In the genomic region with DNA sequence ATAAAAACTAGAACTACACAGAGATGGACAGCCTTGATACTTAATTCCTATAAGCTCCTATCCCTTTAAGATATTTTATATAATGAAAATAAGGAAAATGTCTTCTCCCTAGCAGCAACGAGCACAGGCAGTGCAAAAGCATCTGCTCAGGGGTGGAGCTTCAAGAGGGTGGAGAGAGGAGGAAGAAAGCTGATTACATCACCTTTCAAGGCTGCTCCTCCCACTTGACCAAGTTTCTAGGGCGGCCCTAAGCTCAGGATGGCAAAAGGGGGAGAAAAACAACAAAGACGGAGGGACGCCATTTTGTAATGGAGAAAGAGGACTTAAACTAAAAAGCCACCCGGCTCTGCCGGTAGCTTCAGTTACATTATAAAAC, we compare ENCODE assay signal across 8 cellular contexts. TPM values are rescaled to one million over a fixed set of nuclear protein-coding genes. Genes with fewer than 3 reads are reported as not detected.
DNase-seq lines count a peak whose midpoint lies in the region; ATAC-seq and TF ChIP-seq lines count a peak whose summit lies in the region.

No MANE protein-coding gene starts in this region.

- H3K36me3 Mint-ChIP-seq in GM23338 (ENCODE audit: low read depth) (peaks cover 82% of the 10 kb centered on the region), neural progenitor cell (peaks cover 27% of the 10 kb centered on the region)
- H3K36me3 Mint-ChIP-seq in activated naive CD4-positive, alpha-beta T cell treated with anti-CD3 and anti-CD28 coated beads for 36 hours (ENCODE audit: low read depth) = peaks cover 64% of the 10 kb centered on the region

- no peaks in the 10 kb centered on the region for H3K9me3 ChIP-seq in SJCRH30 (replicated peaks)
- H3K9me3 ChIP-seq in neural progenitor cell (ENCODE audit: low read depth) = no peaks in the 10 kb centered on the region
- no peaks in the 10 kb centered on the region for H3K9me3 ChIP-seq in stomach smooth muscle (ENCODE audit: control insufficient read depth in 2 of 2, low read length in 2 of 2)

- H3K4me1 Mint-ChIP-seq in GM23338 = peaks cover 36% of the 10 kb centered on the region
- peaks cover 55% of the 10 kb centered on the region for H3K4me1 Mint-ChIP-seq in activated naive CD4-positive, alpha-beta T cell treated with anti-CD3 and anti-CD28 coated beads for 36 hours (ENCODE audit: low read depth)
- H3K4me1 Mint-ChIP-seq in neural progenitor cell = peaks cover 58% of the 10 kb centered on the region

- H3K36me3 ChIP-seq in GM23338 (ENCODE audit: insufficient read depth) (peaks cover 12% of the 10 kb centered on the region; the same call in 1 of the 2 replicates), SJCRH30 (peaks cover 29% of the 10 kb centered on the region), neural progenitor cell (peaks cover 10% of the 10 kb centered on the region), stomach smooth muscle (ENCODE audit: control insufficient read depth in 2 of 2, insufficient read depth in 2 of 2, low read length in 2 of 2) (peaks cover 16 to 18% of the 10 kb centered on the region in 2 donors)

- H3K79me2 ChIP-seq in GM23338 (replicated peaks; ENCODE audit: insufficient read depth) (peaks cover 54% of the 10 kb centered on the region), neural progenitor cell (ENCODE audit: low read depth) (peaks cover 92% of the 10 kb centered on the region)

- H3K27ac ChIP-seq in GM23338 (ENCODE audit: low read depth) = peak overlapping the region; percentile 98
- H3K27ac ChIP-seq in SJCRH30 = peak overlapping the region; percentile 98
- peak overlapping the region; percentile 100 for H3K27ac ChIP-seq in neural progenitor cell
- H3K27ac ChIP-seq in stomach smooth muscle (ENCODE audit: low read length) = peak overlapping the region; percentile 99

- H3K4me3 ChIP-seq in GM23338 (peak overlapping the region; percentile 56), SJCRH30 (peak overlapping the region; percentile 75), neural progenitor cell (peak overlapping the region; percentile 77), stomach smooth muscle (ENCODE audit: low read length in 2 of 2) (peak overlapping the region; percentile 76 to 94)

- H2AFZ ChIP-seq in GM23338 (no peak overlapping the region), neural progenitor cell (replicated peaks) (no peak overlapping the region)

- TF ChIP-seq CTCF in GM23338 (conservative IDR thresholded peaks at IDR 0.05; ENCODE audit: low read depth in 2 of 2) (no peak), neural progenitor cell (IDR thresholded peaks at IDR 0.05) (no peak)

- CTCF ChIA-PET in activated naive CD4-positive, alpha-beta T cell treated with anti-CD3 and anti-CD28 coated beads for 36 hours (lab: Charles Lee) = interaction anchor here (0.5 to 3.7 kb wide), 11 partner anchors 57 to 148 kb away, joined by 3 to 22 read pairs (median 4); a partner anchor contains a TSS

- DNase-seq in DMS153 treated with DMSO at 0.1 percent for 48 hours (lab: John Stamatoyannopoulos, UW; ENCODE audit: unreplicated experiment) (peak; percentile 86), GM23338 (ENCODE audit: low spot score) (peak; percentile 99), MV-4-11 (lab: John Stamatoyannopoulos, UW) (peak; percentile 97), SJCRH30 (peak; percentile 90 to 96), foreskin melanocyte (peak; percentile 97), neural progenitor cell (ENCODE audit: low spot score) (peak; percentile 96)
- DNase-seq in activated naive CD4-positive, alpha-beta T cell treated with anti-CD3 and anti-CD28 coated beads for 36 hours = peak; percentile 92

- H3K27ac Mint-ChIP-seq in GM23338 (peak overlapping the region; percentile 100), neural progenitor cell (peak overlapping the region; percentile 98)
- H3K27ac Mint-ChIP-seq in activated naive CD4-positive, alpha-beta T cell treated with anti-CD3 and anti-CD28 coated beads for 36 hours = peak overlapping the region; percentile 95

- H3K27me3 ChIP-seq in GM23338 (ENCODE audit: insufficient read depth) (no peaks in the 10 kb centered on the region), SJCRH30 (no peaks in the 10 kb centered on the region), neural progenitor cell (no peaks in the 10 kb centered on the region), stomach smooth muscle (ENCODE audit: control insufficient read depth in 1 of 2, insufficient read depth in 2 of 2, low read length in 2 of 2) (no peaks in the 10 kb centered on the region)

- peak; percentile 72 for ATAC-seq in GM23338

- H3K9me3 Mint-ChIP-seq in GM23338 = peaks cover 18% of the 10 kb centered on the region; the same call in 2 of the 3 replicates
- H3K9me3 Mint-ChIP-seq in activated naive CD4-positive, alpha-beta T cell treated with anti-CD3 and anti-CD28 coated beads for 36 hours = no peaks in the 10 kb centered on the region
- H3K9me3 Mint-ChIP-seq in neural progenitor cell = peaks cover 7% of the 10 kb centered on the region

- no peaks in the 10 kb centered on the region for H3K9me2 ChIP-seq in GM23338 (ENCODE audit: insufficient read depth)

- H4K20me1 ChIP-seq in GM23338 (replicated peaks; ENCODE audit: insufficient read depth) (peaks cover 7% of the 10 kb centered on the region), neural progenitor cell (ENCODE audit: low read depth) (peaks cover 53% of the 10 kb centered on the region)

- intact Hi-C loops in activated naive CD4-positive, alpha-beta T cell treated with anti-CD3 and anti-CD28 coated beads for 36 hours (cut with micrococcal nuclease) = loop anchor here (1.0 to 10.0 kb wide), 7 partner anchors 44 to 927 kb away; a partner anchor contains a TSS

- peaks cover 7% of the 10 kb centered on the region; the same call in 1 of the 2 replicates for H3F3A ChIP-seq in GM23338 (replicated peaks; ENCODE audit: low read depth)
- H3F3A ChIP-seq in neural progenitor cell (ENCODE audit: low read depth) = peaks cover 50% of the 10 kb centered on the region

- H3K4me3 Mint-ChIP-seq in GM23338 = peak overlapping the region; percentile 96
- H3K4me3 Mint-ChIP-seq in activated naive CD4-positive, alpha-beta T cell treated with anti-CD3 and anti-CD28 coated beads for 36 hours = peak overlapping the region; percentile 87
- H3K4me3 Mint-ChIP-seq in neural progenitor cell = peak overlapping the region; percentile 96

- H3K27me3 Mint-ChIP-seq in GM23338 (ENCODE audit: insufficient read depth, low read depth, poor library complexity) (peaks cover 40% of the 10 kb centered on the region), neural progenitor cell (ENCODE audit: insufficient read depth, low read depth) (peaks cover 27% of the 10 kb centered on the region)
- H3K27me3 Mint-ChIP-seq in activated naive CD4-positive, alpha-beta T cell treated with anti-CD3 and anti-CD28 coated beads for 36 hours (ENCODE audit: low read depth) = no peaks in the 10 kb centered on the region

- H3K4me2 ChIP-seq in GM23338 (peak overlapping the region; percentile 74), neural progenitor cell (peak overlapping the region; percentile 97)

- H3K4me1 ChIP-seq in GM23338 (ENCODE audit: insufficient read depth) (peaks cover 19% of the 10 kb centered on the region), SJCRH30 (peaks cover 4% of the 10 kb centered on the region; the same call in 1 of the 2 replicates), neural progenitor cell (peaks cover 23% of the 10 kb centered on the region), stomach smooth muscle (ENCODE audit: control insufficient read depth, insufficient read depth, low read length) (peaks cover 31% of the 10 kb centered on the region)

- H3K9ac ChIP-seq in neural progenitor cell (peak overlapping the region; percentile 99), stomach smooth muscle (ENCODE audit: low read length in 2 of 2) (peak overlapping the region; percentile 96 to 100)

TF ChIP-seq in GM23338, 12 proteins besides CTCF, POLR2A, EP300 and RAD21 (continues in another document):
- no peak for TF ChIP-seq EZH2phosphoT487 (IDR thresholded peaks at IDR 0.05; ENCODE audit: unreplicated experiment)
- peak; percentile 49; the same call in 1 of the 2 replicates for TF ChIP-seq POLR2AphosphoS5 (IDR thresholded peaks at IDR 0.05; ENCODE audit: low read depth)
- TF ChIP-seq ZNF114 (CRISPR knock-in tag; IDR thresholded peaks at IDR 0.05) = no peak
- no peak; the same call in 1 of the 2 replicates for TF ChIP-seq CREB1 (CRISPR knock-in tag; IDR thresholded peaks at IDR 0.05; ENCODE audit: low read depth)

RNA-seq across cellular contexts. Expression of a gene that starts 2.2 kb away (rescaled TPM):
- total RNA-seq in GM23338 (2014; rRNA removed; shearing (Covaris generic)) = 41.0 and 41.3 TPM in 2 replicates
- 41.9 and 42.9 TPM in 2 replicates for polyA plus RNA-seq in GM23338 (2016; fragmentation: Nextera tagmentation; extraction: Ambion mirVana)
- total RNA-seq in SJCRH30 (2014; rRNA removed; shearing (Covaris generic)) = 93.7 and 120 TPM in 2 replicates
- total RNA-seq in activated naive CD4-positive, alpha-beta T cell treated with anti-CD3 and anti-CD28 coated beads for 36 hours = 10 to 100 TPM; 47.1 to 49.1 TPM
- 38.6 and 46.4 TPM in 2 replicates for total RNA-seq in neural progenitor cell (ENCODE audit: low replicate concordance)

RNA-seq across cellular contexts. Expression of a gene that starts 2.8 kb away (rescaled TPM):
- 49.1 and 49.2 TPM in 2 replicates for total RNA-seq in GM23338 (2014; rRNA removed; shearing (Covaris generic))
- 73.6 and 78.8 TPM in 2 replicates for polyA plus RNA-seq in GM23338 (2016; fragmentation: Nextera tagmentation; extraction: Ambion mirVana)
- total RNA-seq in SJCRH30 (2014; rRNA removed; shearing (Covaris generic)) = 48.8 and 51.6 TPM in 2 replicates
- total RNA-seq in activated naive CD4-positive, alpha-beta T cell treated with anti-CD3 and anti-CD28 coated beads for 36 hours = 100 to 1,000 TPM; 118 to 120 TPM
- total RNA-seq in neural progenitor cell (ENCODE audit: low replicate concordance) = 18.5 and 32.1 TPM in 2 replicates

RNA-seq across cellular contexts. Expression of a gene that starts 11.8 kb away (rescaled TPM):
- total RNA-seq in GM23338 (2014; rRNA removed; shearing (Covaris generic)) = 8.9 and 12.8 TPM in 2 replicates
- polyA plus RNA-seq in GM23338 (2016; fragmentation: Nextera tagmentation; extraction: Ambion mirVana) = 20.6 and 23.0 TPM in 2 replicates
- total RNA-seq in SJCRH30 (2014; rRNA removed; shearing (Covaris generic)) = 11.4 and 13.0 TPM in 2 replicates
- total RNA-seq in activated naive CD4-positive, alpha-beta T cell treated with anti-CD3 and anti-CD28 coated beads for 36 hours = 1 to 10 TPM; 6.9 to 7.5 TPM
- total RNA-seq in neural progenitor cell (ENCODE audit: low replicate concordance) = 17.9 and 18.7 TPM in 2 replicates

RNA-seq across cellular contexts. Expression of a gene that starts 32.1 kb away (rescaled TPM):
- 4.7 and 12.5 TPM in 2 replicates for total RNA-seq in GM23338 (2014; rRNA removed; shearing (Covaris generic))
- 24.5 and 27.5 TPM in 2 replicates for polyA plus RNA-seq in GM23338 (2016; fragmentation: Nextera tagmentation; extraction: Ambion mirVana)
- total RNA-seq in SJCRH30 (2014; rRNA removed; shearing (Covaris generic)) = 9.1 and 10.0 TPM in 2 replicates
- 10 to 100 TPM; 33.6 TPM for total RNA-seq in activated naive CD4-positive, alpha-beta T cell treated with anti-CD3 and anti-CD28 coated beads for 36 hours
- 3.7 and 9.4 TPM in 2 replicates for total RNA-seq in neural progenitor cell (ENCODE audit: low replicate concordance)

RNA-seq across cellular contexts. Expression of a gene that starts 43.6 kb away (rescaled TPM):
- 85.8 and 92.6 TPM in 2 replicates for total RNA-seq in GM23338 (2014; rRNA removed; shearing (Covaris generic))
- 244 and 279 TPM in 2 replicates for polyA plus RNA-seq in GM23338 (2016; fragmentation: Nextera tagmentation; extraction: Ambion mirVana)
- 68.0 and 74.7 TPM in 2 replicates for total RNA-seq in SJCRH30 (2014; rRNA removed; shearing (Covaris generic))
- total RNA-seq in activated naive CD4-positive, alpha-beta T cell treated with anti-CD3 and anti-CD28 coated beads for 36 hours = 10 to 100 TPM; 79.5 to 82.7 TPM
- 43.9 and 56.0 TPM in 2 replicates for total RNA-seq in neural progenitor cell (ENCODE audit: low replicate concordance)

Comparison
In these comparisons a context has a peak if more than half of its experiments do, and no peak if none do; other contexts are left out.
1. Peak in every context shown above with its lines: DNase-seq, ATAC-seq, H3K4me3 ChIP-seq and H3K27ac ChIP-seq.